Comparison of ENCODE assay signal across 10 cellular contexts in genomic region chr4:152243890-152244595, GRCh38.
DNase-seq lines count a peak whose midpoint lies in the region; ATAC-seq and TF ChIP-seq lines count a peak whose summit lies in the region.
"Had no signal": no experiment of that assay in that cellular context is flagged by ENCODE, and none has a peak within 500 bp of the region (broad histone marks: within the 10 kb centered on the region; RNA-seq: fewer than 3 reads in every experiment).

No MANE protein-coding gene starts in this region.

- no peaks in the 10 kb centered on the region for H3K9me2 ChIP-seq in Karpas-422 (replicated peaks; ENCODE audit: insufficient read depth, low read length)

- intact Hi-C loops in esophagus muscularis mucosa (cut with DNase I), result no loop called here

- H3K9me3 Mint-ChIP-seq in naive thymus-derived CD8-positive, alpha-beta T cell, result peaks cover 0 to 5% (median 0%) of the 10 kb centered on the region in 9 donors

- H3K4me3 ChIP-seq in Karpas-422 (ENCODE audit: low read length) (no peak overlapping the region), esophagus muscularis mucosa (no peak overlapping the region)

- no peaks in the 10 kb centered on the region for H3K79me2 ChIP-seq in Karpas-422 (ENCODE audit: low read length)

- H3K4me3 Mint-ChIP-seq in naive thymus-derived CD8-positive, alpha-beta T cell, result peak overlapping the region in 8 of 10 donors; percentile 2 to 67 (median 50)

- H3K36me3 ChIP-seq in Karpas-422 (ENCODE audit: insufficient read depth, low read length), result no peaks in the 10 kb centered on the region
- no peaks in the 10 kb centered on the region for H3K36me3 ChIP-seq in esophagus muscularis mucosa

- H3K36me3 Mint-ChIP-seq in naive thymus-derived CD8-positive, alpha-beta T cell, result no peaks in the 10 kb centered on the region

- peak; percentile 3 for DNase-seq in CD1c-positive myeloid dendritic cell (ENCODE audit: extremely low spot score)
- DNase-seq in Karpas-422, result no peak
- DNase-seq in esophagus muscularis mucosa (ENCODE audit: extremely low spot score), result peak; percentile 89
- DNase-seq in naive thymus-derived CD8-positive, alpha-beta T cell, result no peak
- DNase-seq in NK-92 treated with Interleukin-12 subunit alpha and Interleukin-12 subunit beta, amount 100 ng/mL, for 24 hours (lab: John Stamatoyannopoulos, UW), result no peak
- no peak for DNase-seq in activated CD8-positive, alpha-beta memory T cell treated with anti-CD3 and anti-CD28 coated beads for 24 hours
- no peak for DNase-seq in HuH-7.5 (ENCODE audit: low spot score)
- DNase-seq: activated naive CD4-positive, alpha-beta T cell; NCI-H1048 had no signal

- 65% methylated on average over 11 of the region's 11 CpGs for WGBS in esophagus muscularis mucosa

- H3K27ac ChIP-seq in Karpas-422 (ENCODE audit: low read length) (no peak overlapping the region), esophagus muscularis mucosa (replicated peaks in 1 of 4) (no peak overlapping the region)

- H3K27me3 ChIP-seq in Karpas-422 (ENCODE audit: low read length), result 0 out of 2 replicates have a peak, but pooled peaks cover 2% of the 10 kb centered on the region
- peaks cover 0 to 7% (median 0%) of the 10 kb centered on the region in 4 donors for H3K27me3 ChIP-seq in esophagus muscularis mucosa

- peaks cover 26 to 53% (median 35%) of the 10 kb centered on the region in 4 donors for H3K4me1 Mint-ChIP-seq in naive thymus-derived CD8-positive, alpha-beta T cell

- no peak for TF ChIP-seq POLR2A in esophagus muscularis mucosa (IDR thresholded peaks at IDR 0.05; ENCODE audit: low read depth)

- TF ChIP-seq CTCF in esophagus muscularis mucosa (IDR thresholded peaks at IDR 0.05), result no peak

- H3K9ac ChIP-seq in Karpas-422 (ENCODE audit: low read length), result no peak overlapping the region

- H3K27me3 Mint-ChIP-seq in naive thymus-derived CD8-positive, alpha-beta T cell, result no peaks in the 10 kb centered on the region

- H2AFZ ChIP-seq in Karpas-422 (ENCODE audit: low read length), result 0 out of 2 replicates have a peak overlapping the region, but pooled peaks have one; percentile 38

- POLR2A ChIA-PET in naive thymus-derived CD8-positive, alpha-beta T cell (lab: Charles Lee), result no interaction called here

- peak in 1 of 2 donors; percentile 41 for ATAC-seq in naive thymus-derived CD8-positive, alpha-beta T cell
- ATAC-seq in GM21717 (IDR thresholded peaks at IDR 0.05; ENCODE audit: unreplicated experiment), result no peak

- H3K9me3 ChIP-seq in Karpas-422 (ENCODE audit: low read length) (no peaks in the 10 kb centered on the region), esophagus muscularis mucosa (no peaks in the 10 kb centered on the region)

- TF ChIP-seq EP300 in esophagus muscularis mucosa (IDR thresholded peaks at IDR 0.05), result no peak

- H3K4me1 ChIP-seq in Karpas-422 (ENCODE audit: low read length) (peaks cover 3% of the 10 kb centered on the region; the same call in 1 of the 2 replicates), esophagus muscularis mucosa (peaks cover 0 to 14% (median 5%) of the 10 kb centered on the region in 4 donors)

- peak overlapping the region in 8 of 10 donors; percentile 8 to 77 (median 39) for H3K27ac Mint-ChIP-seq in naive thymus-derived CD8-positive, alpha-beta T cell

- H3K4me2 ChIP-seq in Karpas-422 (ENCODE audit: low read depth, low read length, poor library complexity, severe bottlenecking), result no peak overlapping the region

- H4K20me1 ChIP-seq in Karpas-422 (ENCODE audit: insufficient read depth, low read depth, low read length), result no peaks in the 10 kb centered on the region

Comparison
In these comparisons a context has a peak if more than half of its experiments do, and no peak if none do; other contexts are left out.
1. DNase-seq: peak in CD1c-positive myeloid dendritic cell (single experiment) and esophagus muscularis mucosa (single experiment); none in Karpas-422 (single experiment), naive thymus-derived CD8-positive, alpha-beta T cell (0 of 10), NK-92 treated with Interleukin-12 subunit alpha and Interleukin-12 subunit beta, amount 100 ng/mL, for 24 hours (single experiment), activated CD8-positive, alpha-beta memory T cell treated with anti-CD3 and anti-CD28 coated beads for 24 hours (single experiment) and HuH-7.5 (single experiment).